1 cellular context compared by ENCODE assay signal in genomic region chr12:132487311-132487741, GRCh38.
A peak's percentile ranks its signal among the peaks of the same experiment; 100 is the strongest.
TF ChIP-seq lines count a peak whose summit lies in the region.

No MANE protein-coding gene starts in this region.

TF ChIP-seq in GM12878, 131 proteins besides CTCF, POLR2A, EP300 and RAD21:
- no peak for TF ChIP-seq IKZF2 (IDR thresholded peaks at IDR 0.05)
- TF ChIP-seq MEF2B (IDR thresholded peaks at IDR 0.05; ENCODE audit: partially characterized antibody, poor library complexity, severe bottlenecking), result peak; percentile 28
- no peak for TF ChIP-seq ZNF687 (IDR thresholded peaks at IDR 0.05)
- no peak for TF ChIP-seq USF2 (IDR thresholded peaks at IDR 0.05; ENCODE audit: borderline replicate concordance, low read depth, low read length)
- TF ChIP-seq TCF12 (IDR thresholded peaks at IDR 0.05; ENCODE audit: low read depth, low read length), result no peak
- no peak for TF ChIP-seq RCOR1 (conservative IDR thresholded peaks at IDR 0.05; ENCODE audit: low read depth, low read length)
- no peak for TF ChIP-seq ZNF274 (IDR thresholded peaks at IDR 0.05; ENCODE audit: insufficient read depth, insufficient read length)
